In genomic region chr18:269480-270090, GRCh38 we compare ENCODE assay signal across 12 cellular contexts. TPM values are rescaled to one million over a fixed set of nuclear protein-coding genes. Genes with fewer than 3 reads are reported as not detected.
DNase-seq lines count a peak whose midpoint lies in the region; ATAC-seq, FAIRE-seq and TF ChIP-seq lines count a peak whose summit lies in the region.
"Had no signal": no experiment of that assay in that cellular context is flagged by ENCODE, and none has a peak within 500 bp of the region (broad histone marks: within the 10 kb centered on the region; RNA-seq: fewer than 3 reads in every experiment).

No MANE protein-coding gene starts in this region.

- no peak for TF ChIP-seq EP300 in H1 (IDR thresholded peaks at IDR 0.05; ENCODE audit: borderline replicate concordance in 1 of 2, low read depth in 2 of 2, low read length in 2 of 2)

- no peak overlapping the region for H4K91ac ChIP-seq in H1 (replicated peaks; ENCODE audit: insufficient read length, low read length)

- H3K18ac ChIP-seq in H1 (ENCODE audit: extremely low read depth, low read length) = no peak overlapping the region

- no peak overlapping the region for H2AK5ac ChIP-seq in H1 (ENCODE audit: low read depth, low read length)

- no peak overlapping the region for H4K8ac ChIP-seq in H1 (ENCODE audit: extremely low read depth, insufficient read depth, low read length)

- H3K4me3 ChIP-seq in breast epithelium = no peak overlapping the region
- no peak overlapping the region for H3K4me3 ChIP-seq in PC-9
- peak overlapping the region in 1 of 4 experiments; percentile 92; a peak in 1 of 8 replicates for H3K4me3 ChIP-seq in H1 (ENCODE audit: extremely low read depth in 1 of 4, insufficient read depth in 2 of 4, low read depth in 3 of 4, low read length in 4 of 4)

- no peak overlapping the region for H4K5ac ChIP-seq in H1 (ENCODE audit: insufficient read length, low read depth, low read length)

- no TSS peak for BruUV-seq in MCF 10A (replicated peaks; lab: Mats Ljungman, UMichigan)
- BruUV-seq in PC-9 (replicated peaks; lab: Mats Ljungman, UMichigan) = no TSS peak

- H3K4me1 ChIP-seq in breast epithelium = peaks cover 0 to 4% of the 10 kb centered on the region in 2 donors
- H3K4me1 ChIP-seq in PC-9 (replicated peaks; ENCODE audit: insufficient read depth) = 0 out of 2 replicates have a peak, but pooled peaks cover 7% of the 10 kb centered on the region
- H3K4me1 ChIP-seq in H1 (replicated peaks in 1 of 4; ENCODE audit: control insufficient read depth in 3 of 4, insufficient read depth in 4 of 4, low read length in 3 of 4) = peaks cover 0 to 3% (median 3%) of the 10 kb centered on the region in 4 experiments; a peak in 6 of 7 replicates

- no peaks in the 10 kb centered on the region for H3F3A ChIP-seq in PC-9 (ENCODE audit: insufficient read depth, low read depth)

- WGBS in H1 (ENCODE audit: extremely low coverage in 1 of 2, insufficient coverage in 1 of 2, insufficient read length in 1 of 2, insufficient replicate concordance in 2 of 2, low coverage in 1 of 2, low lambda C conversion rate in 2 of 2, missing lambda C conversion rate in 1 of 2), 2 experiments = 85% methylated on average over 6 of the region's 6 CpGs; no CpG with 5 or more reads in 1 of the 2 experiments

- H2BK12ac ChIP-seq in H1 (ENCODE audit: low read depth, low read length) = no peak overlapping the region

- FAIRE-seq in H1 (lab: Jason Lieb, UNC) = no peak
- FAIRE-seq: endometrium had no signal

- no peaks in the 10 kb centered on the region for H3K9me3 ChIP-seq in breast epithelium
- no peaks in the 10 kb centered on the region for H3K9me3 ChIP-seq in PC-9 (ENCODE audit: insufficient read depth, low read depth)
- no peaks in the 10 kb centered on the region for H3K9me3 ChIP-seq in H1 (ENCODE audit: insufficient read depth in 2 of 2, low read depth in 1 of 2, low read length in 1 of 2)

- H3K27me3 ChIP-seq in breast epithelium (no peaks in the 10 kb centered on the region), PC-9 (ENCODE audit: insufficient read depth, low read depth) (no peaks in the 10 kb centered on the region), H1 (replicated peaks in 1 of 4; ENCODE audit: control insufficient read depth in 3 of 4, extremely low read depth in 1 of 4, insufficient read depth in 3 of 4, low read length in 3 of 4) (peaks cover 0 to 1% (median 0%) of the 10 kb centered on the region in 4 experiments; a peak in 1 of 7 replicates)

- TF ChIP-seq RAD21 in H1 (IDR thresholded peaks at IDR 0.05 in 1 of 2, conservative IDR thresholded peaks at IDR 0.05 in 1 of 2; ENCODE audit: low read depth in 2 of 2, low read length in 2 of 2) = no peak

- no peak overlapping the region for H3K4ac ChIP-seq in H1 (replicated peaks; ENCODE audit: insufficient read length, low read depth, low read length)

- no peaks in the 10 kb centered on the region for H3K9me3 Mint-ChIP-seq in MCF 10A (ENCODE audit: unreplicated experiment)
- no peaks in the 10 kb centered on the region for H3K9me3 Mint-ChIP-seq in stimulated activated naive CD8-positive, alpha-beta T cell treated with anti-CD3 and anti-CD28 coated beads, Interleukin-15, amount 100 ng/mL, for 72 hours

- no peak overlapping the region for H3K9ac ChIP-seq in H1 (replicated peaks in 1 of 4; ENCODE audit: extremely low read depth in 1 of 4, low read depth in 3 of 4, low read length in 3 of 4)

- H3K23me2 ChIP-seq in H1 (ENCODE audit: low read depth, low read length) = peaks cover 5% of the 10 kb centered on the region

- no peaks in the 10 kb centered on the region for H3K27me3 Mint-ChIP-seq in MCF 10A (ENCODE audit: insufficient read depth, unreplicated experiment)
- no peaks in the 10 kb centered on the region for H3K27me3 Mint-ChIP-seq in stimulated activated naive CD8-positive, alpha-beta T cell treated with anti-CD3 and anti-CD28 coated beads, Interleukin-15, amount 100 ng/mL, for 72 hours

- H2BK120ac ChIP-seq in H1 (replicated peaks; ENCODE audit: low read depth, low read length) = no peak overlapping the region

- TF ChIP-seq CTCF in MCF 10A (IDR thresholded peaks at IDR 0.05; ENCODE audit: unreplicated experiment) (no peak), breast epithelium (IDR thresholded peaks at IDR 0.05) (no peak), PC-9 (conservative IDR thresholded peaks at IDR 0.05) (no peak), H1 (IDR thresholded peaks at IDR 0.05; ENCODE audit: control extremely low read depth in 1 of 3, insufficient read depth in 1 of 3, low read depth in 1 of 3, low read length in 3 of 3) (no peak)

- no peak for ATAC-seq in stimulated activated naive CD8-positive, alpha-beta T cell treated with anti-CD3 and anti-CD28 coated beads, Interleukin-15, amount 100 ng/mL, for 72 hours
- ATAC-seq in HG03432 (IDR thresholded peaks at IDR 0.05; ENCODE audit: unreplicated experiment) = no peak

- H3K9me2 ChIP-seq in PC-9 (ENCODE audit: insufficient read depth) = no peaks in the 10 kb centered on the region

- peak overlapping the region; percentile 96 for H3K4me2 ChIP-seq in PC-9
- peak overlapping the region; percentile 84 to 94; a peak in 2 of 4 replicates for H3K4me2 ChIP-seq in H1 (ENCODE audit: insufficient read depth in 1 of 2, low read depth in 2 of 2, low read length in 2 of 2)

- H3K23ac ChIP-seq in H1 (ENCODE audit: insufficient read length) = no peak overlapping the region

- TF ChIP-seq POLR2A in breast epithelium (IDR thresholded peaks at IDR 0.05) = no peak
- no peak for TF ChIP-seq POLR2A in H1 (IDR thresholded peaks at IDR 0.05; ENCODE audit: control extremely low read depth in 1 of 2, low read depth in 2 of 2, low read length in 2 of 2)

- H3K79me2 ChIP-seq in PC-9 (ENCODE audit: low read depth) (peaks cover 35% of the 10 kb centered on the region), H1 (ENCODE audit: control insufficient read depth in 1 of 2, insufficient read depth in 2 of 2, low read length in 2 of 2) (peaks cover 5 to 27% of the 10 kb centered on the region in 2 experiments; a peak in 3 of 4 replicates)

- no peak overlapping the region for H3K27ac Mint-ChIP-seq in MCF 10A (ENCODE audit: low read depth, unreplicated experiment)
- H3K27ac Mint-ChIP-seq in stimulated activated naive CD8-positive, alpha-beta T cell treated with anti-CD3 and anti-CD28 coated beads, Interleukin-15, amount 100 ng/mL, for 72 hours = peak overlapping the region in 1 of 2 donors; percentile 66

- peak overlapping the region; percentile 100 for H3K4me3 Mint-ChIP-seq in MCF 10A (ENCODE audit: unreplicated experiment)
- peak overlapping the region; percentile 6 to 98 for H3K4me3 Mint-ChIP-seq in stimulated activated naive CD8-positive, alpha-beta T cell treated with anti-CD3 and anti-CD28 coated beads, Interleukin-15, amount 100 ng/mL, for 72 hours

- peaks cover 6% of the 10 kb centered on the region for H3K4me1 Mint-ChIP-seq in MCF 10A (ENCODE audit: insufficient read depth, unreplicated experiment)
- peaks cover 33% of the 10 kb centered on the region for H3K4me1 Mint-ChIP-seq in stimulated activated naive CD8-positive, alpha-beta T cell treated with anti-CD3 and anti-CD28 coated beads, Interleukin-15, amount 100 ng/mL, for 72 hours

- no peaks in the 10 kb centered on the region for H3K36me3 ChIP-seq in breast epithelium
- 0 out of 2 replicates have a peak, but pooled peaks cover 4% of the 10 kb centered on the region for H3K36me3 ChIP-seq in PC-9 (ENCODE audit: low read depth)
- peaks cover 0 to 7% (median 6%) of the 10 kb centered on the region in 4 experiments; a peak in 6 of 8 replicates for H3K36me3 ChIP-seq in H1 (ENCODE audit: control insufficient read depth in 2 of 4, insufficient read depth in 4 of 4, low read length in 3 of 4)

- no peaks in the 10 kb centered on the region for H4K20me1 ChIP-seq in PC-9 (ENCODE audit: insufficient read depth)
- H4K20me1 ChIP-seq in H1 (replicated peaks in 1 of 2; ENCODE audit: control insufficient read depth in 1 of 2, insufficient read depth in 2 of 2, low read length in 2 of 2) = no peaks in the 10 kb centered on the region

- no peak overlapping the region for H2BK5ac ChIP-seq in H1 (ENCODE audit: low read depth, low read length)

- peaks cover 2% of the 10 kb centered on the region; the same call in 1 of the 2 replicates for H3K79me1 ChIP-seq in H1 (ENCODE audit: low read depth, low read length)

- intact Hi-C loops in MCF 10A (cut with micrococcal nuclease) = no loop called here
- intact Hi-C loops in breast epithelium (cut with DNase I; ENCODE audit: low total_unique reads) = no loop called here
- intact Hi-C loops in PC-9 (cut with micrococcal nuclease; ENCODE audit: unreplicated experiment) = loop anchor here (2.0 to 10.0 kb wide), 3 partner anchors 111 to 565 kb away; partner anchors contain the start of genes CLUL1 and USP14

- POLR2A ChIA-PET in MCF 10A (lab: Yijun Ruan, JAX) = interaction anchor here (0.6 to 1.8 kb wide), 7 partner anchors 9 to 538 kb away, joined by 3 to 9 read pairs (median 4); partner anchors contain the start of gene TYMS
- POLR2A ChIA-PET in PC-9 (lab: Charles Lee; ENCODE audit: unreplicated experiment) = no interaction called here
- POLR2A ChIA-PET in H1 (lab: Charles Lee; ENCODE audit: partially characterized antibody) = interaction anchor here (2.4 kb wide), 1 partner anchor 14 kb away, joined by 8 read pairs; no protein-coding TSS in a partner anchor

- DNase-seq in MCF 10A (ENCODE audit: unreplicated experiment) (no peak), breast epithelium (ENCODE audit: low spot score in 2 of 2) (no peak), PC-9 (no peak), H1 (ENCODE audit: low read depth in 1 of 2, low spot score in 2 of 2) (no peak), SK-N-DZ (ENCODE audit: low spot score) (no peak), germinal center (ENCODE audit: low spot score) (no peak)
- no peak for DNase-seq in stimulated activated naive CD8-positive, alpha-beta T cell treated with anti-CD3 and anti-CD28 coated beads, Interleukin-15, amount 100 ng/mL, for 72 hours
- DNase-seq: amniotic stem cell; NCI-H2029; stimulated activated naive CD4-positive, alpha-beta T cell treated with Interleukin-2 at 50 U/mL for 16 hours had no signal

- H3K14ac ChIP-seq in H1 (ENCODE audit: insufficient read length) = no peak overlapping the region

- H2BK15ac ChIP-seq in H1 (ENCODE audit: low read length) = no peak overlapping the region

- H2BK20ac ChIP-seq in H1 (ENCODE audit: low read length) = no peak overlapping the region

- H3K27ac ChIP-seq in breast epithelium (no peak overlapping the region), PC-9 (no peak overlapping the region), H1 (ENCODE audit: low read depth, low read length) (no peak overlapping the region)

- no peak overlapping the region for H2AFZ ChIP-seq in PC-9
- H2AFZ ChIP-seq in H1 (ENCODE audit: low read length) = no peak overlapping the region

- H3K36me3 Mint-ChIP-seq in MCF 10A (ENCODE audit: insufficient read depth, unreplicated experiment) = peaks cover 17% of the 10 kb centered on the region

- CTCF ChIA-PET in MCF 10A (lab: Yijun Ruan, JAX) = interaction anchor here (1.0 to 1.5 kb wide), 3 partner anchors 12 to 1316 kb away, joined by 3 to 8 read pairs (median 4); no protein-coding TSS in a partner anchor
- CTCF ChIA-PET in PC-9 (lab: Charles Lee) = no interaction called here
- CTCF ChIA-PET in H1 (lab: Charles Lee; ENCODE audit: partially characterized antibody) = interaction anchor here (1.2 to 1.6 kb wide), 2 partner anchors 19 to 354 kb away, joined by 3 read pairs; no protein-coding TSS in a partner anchor

- no peak overlapping the region for H3K56ac ChIP-seq in H1 (replicated peaks; ENCODE audit: insufficient read length, low read depth, low read length)

RNA-seq across cellular contexts. Expression of gene THOC1, which starts 1.7 kb away (rescaled TPM):
- total RNA-seq in MCF 10A (2022) (40.9 and 44.6 TPM in 2 replicates), breast epithelium (10 to 100 TPM; 56.2 to 98.9 (median 67.5) TPM), PC-9 (2021) (50.8 and 55.6 TPM in 2 replicates)
- total RNA-seq in H1 (2021; fragmentation: NEBNext Ultra II Directional; extraction: Animal tissue kit (Norgen Biotek cat#: 25700)) = 59.3 and 66.4 TPM in 2 replicates
- 12.2 and 19.1 TPM in 2 replicates for polyA plus RNA-seq in H1 (2011; rRNA removed)
- 41.0 TPM for polyA plus RNA-seq in H1 (2011; cell fraction: cytosol; rRNA removed)
- polyA plus RNA-seq in H1 (2011; cell fraction: nucleus; rRNA removed) = 16.3 TPM
- polyA plus RNA-seq in H1 (2012, experiment 1 of 2) = 39.4 to 89.0 TPM (median 44.8 TPM) in 4 replicates
- 4.8 TPM for polyA plus RNA-seq in H1 (2012, experiment 2 of 2)
- 46.2 TPM for polyA plus RNA-seq in H1 (2013, experiment 1 of 2)
- polyA plus RNA-seq in H1 (2013, experiment 2 of 2) = 41.9 TPM
- 32.9 and 36.8 TPM in 2 replicates for polyA minus RNA-seq in H1 (2011; rRNA and poly(A)+ RNA removed)
- polyA minus RNA-seq in H1 (2011; cell fraction: cytosol; rRNA and poly(A)+ RNA removed) = 26.4 TPM
- polyA minus RNA-seq in H1 (2011; cell fraction: nucleus; rRNA and poly(A)+ RNA removed) = 118 TPM
- 57.3 and 58.8 TPM in 2 replicates for polyA plus RNA-seq in SK-N-DZ (2014; cell fraction: cytosol; rRNA removed)
- 227 and 247 TPM in 2 replicates for polyA plus RNA-seq in SK-N-DZ (2014; cell fraction: nucleus; rRNA removed)
